Comparison of ENCODE assay signal across 21 cellular contexts in the genomic region with DNA sequence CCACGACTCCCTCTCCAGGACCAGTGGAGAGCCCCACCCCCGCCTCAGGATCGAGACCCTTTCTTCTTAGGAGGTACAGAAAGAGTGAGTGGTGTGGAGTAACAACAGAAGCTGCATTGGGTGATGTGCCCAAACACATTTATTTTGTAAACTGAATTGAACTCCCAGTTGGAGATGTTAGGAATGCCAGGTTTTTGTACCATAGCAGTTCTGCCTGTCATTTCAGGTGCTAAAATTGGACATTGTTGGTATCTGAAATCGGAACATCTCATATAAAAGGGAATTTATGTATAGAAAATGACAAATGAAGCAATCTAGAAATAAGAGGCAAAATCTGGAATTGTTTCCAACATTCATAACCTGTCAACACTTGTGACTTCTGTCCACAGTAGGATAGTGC.
DNase-seq lines count a peak whose midpoint lies in the region; ATAC-seq and TF ChIP-seq lines count a peak whose summit lies in the region.
"Had no signal": no experiment of that assay in that cellular context is flagged by ENCODE, and none has a peak within 500 bp of the region (broad histone marks: within the 10 kb centered on the region; RNA-seq: fewer than 3 reads in every experiment).

No MANE protein-coding gene starts in this region.

- H2BK5ac ChIP-seq in H9 (ENCODE audit: insufficient read length, low read length) = no peak overlapping the region

- H4K20me1 ChIP-seq in H9 (ENCODE audit: control insufficient read depth, insufficient read depth, insufficient read length) = no peaks in the 10 kb centered on the region

- H4K8ac ChIP-seq in H9 (replicated peaks; ENCODE audit: insufficient read length, low read depth, low read length) = no peak overlapping the region

- H3K23me2 ChIP-seq in H9 (ENCODE audit: insufficient read length, low read depth, low read length, poor library complexity, severe bottlenecking) = no peaks in the 10 kb centered on the region

- intact Hi-C loops in left ventricle myocardium inferior (cut with micrococcal nuclease) = no loop called here
- intact Hi-C loops in activated T-helper 1 cell treated with anti-CD3 and anti-CD28 coated beads, Interleukin-12 subunit alpha, Interleukin-12 subunit beta, Interleukin-2, Interleukin-4 antibody, amounts not matched to agents 30 ng/mL and 10 ng/mL and 1 ng/mL, durations not matched to agents 14 hours and 24 hours and 36 hours (cut with micrococcal nuclease) = no loop called here

- H3K4ac ChIP-seq in H9 (ENCODE audit: low read depth, low read length) = no peak overlapping the region

- no peak overlapping the region for H3K23ac ChIP-seq in H9 (ENCODE audit: insufficient read length, low read depth, low read length)

- WGBS in H9 (ENCODE audit: extremely low coverage, insufficient read length, low lambda C conversion rate) = no CpG with 5 or more reads among the region's 4 CpGs

- no peak overlapping the region for H2BK120ac ChIP-seq in H9 (ENCODE audit: low read depth, low read length, poor library complexity, severe bottlenecking)

- no peaks in the 10 kb centered on the region for H3K79me1 ChIP-seq in H9 (ENCODE audit: insufficient read depth, low read depth, low read length, poor library complexity, severe bottlenecking)

- no peaks in the 10 kb centered on the region for H3K27me3 Mint-ChIP-seq in activated naive CD4-positive, alpha-beta T cell treated with anti-CD3 and anti-CD28 coated beads, Interleukin-2, amount 10 ng/mL, durations not matched to agents 7 days and 5 days
- no peaks in the 10 kb centered on the region for H3K27me3 Mint-ChIP-seq in H9 (ENCODE audit: low read depth)
- H3K27me3 Mint-ChIP-seq in stimulated activated naive B cell treated with anti-CD40 and anti-IgM and Interleukin-4, amounts not matched to agents 10 μg/mL and 1 μg/mL and 100 μg/mL, for 72 hours = no peaks in the 10 kb centered on the region
- H3K27me3 Mint-ChIP-seq in activated T-helper 1 cell treated with anti-CD3 and anti-CD28 coated beads, Interleukin-12 subunit alpha, Interleukin-12 subunit beta, Interleukin-2, Interleukin-4 antibody, amounts not matched to agents 30 ng/mL and 10 ng/mL and 1 ng/mL, durations not matched to agents 14 hours and 24 hours and 36 hours (ENCODE audit: insufficient read depth) = no peaks in the 10 kb centered on the region

- no peaks in the 10 kb centered on the region for H3K79me2 ChIP-seq in H9 (ENCODE audit: insufficient read depth, low read length)

- no peak overlapping the region for H2AFZ ChIP-seq in H9 (ENCODE audit: low read length)

- H4K91ac ChIP-seq in H9 (ENCODE audit: insufficient read length, low read depth, low read length) = no peak overlapping the region

- H3K27ac ChIP-seq in H9 (ENCODE audit: insufficient read length, low read depth, low read length) (no peak overlapping the region), left ventricle myocardium inferior (replicated peaks) (no peak overlapping the region)
- H3K27ac ChIP-seq: Peyer's patch had no signal

- no peak for DNase-seq in activated naive CD4-positive, alpha-beta T cell treated with anti-CD3 and anti-CD28 coated beads, Interleukin-2, amount 10 ng/mL, durations not matched to agents 7 days and 5 days
- DNase-seq in activated naive CD4-positive, alpha-beta T cell (lab: John Stamatoyannopoulos, UW) = no peak
- DNase-seq in H9 (no peak), cerebellar cortex (ENCODE audit: low spot score) (peak; percentile 65), left ventricle myocardium inferior (no peak), SIG-M5 treated with dmso at 0.1 percent for 504 hours (lab: John Stamatoyannopoulos, UW; ENCODE audit: unreplicated experiment) (no peak)
- DNase-seq in stimulated activated naive B cell treated with anti-CD40 and anti-IgM and Interleukin-4, amounts not matched to agents 10 μg/mL and 1 μg/mL and 100 μg/mL, for 72 hours = no peak
- DNase-seq in activated T-helper 1 cell treated with anti-CD3 and anti-CD28 coated beads, Interleukin-12 subunit alpha, Interleukin-12 subunit beta, Interleukin-2, Interleukin-4 antibody, amounts not matched to agents 30 ng/mL and 10 ng/mL and 1 ng/mL, durations not matched to agents 14 hours and 24 hours and 36 hours (ENCODE audit: low spot score) = no peak
- DNase-seq: COR-L47, EL, GF-D8, IMR-90, KG1, MM.1S, NCI-H2029 treated with DMSO at 0.1 percent for 48 hours, NCI-H2227 treated with DMSO at 0.1 percent for 48 hours, NCI-H69, OCI-M1, Peyer's patch, SHP77 treated with DMSO at 0.1 percent for 48 hours, SK-N-SH had no signal

- H3K4me1 ChIP-seq in H9 (ENCODE audit: insufficient read depth, low read length) = no peaks in the 10 kb centered on the region
- H3K4me1 ChIP-seq in left ventricle myocardium inferior = peaks cover 17% of the 10 kb centered on the region

- no peak overlapping the region for H3K4me2 ChIP-seq in H9 (ENCODE audit: insufficient read depth, insufficient read length, low read length)
- H3K4me2 ChIP-seq: SK-N-SH had no signal

- no peak overlapping the region for H3K14ac ChIP-seq in H9 (ENCODE audit: insufficient read depth, low read length)

- H3K4me3 Mint-ChIP-seq in activated naive CD4-positive, alpha-beta T cell treated with anti-CD3 and anti-CD28 coated beads, Interleukin-2, amount 10 ng/mL, durations not matched to agents 7 days and 5 days = no peak overlapping the region
- no peak overlapping the region for H3K4me3 Mint-ChIP-seq in H9
- no peak overlapping the region for H3K4me3 Mint-ChIP-seq in stimulated activated naive B cell treated with anti-CD40 and anti-IgM and Interleukin-4, amounts not matched to agents 10 μg/mL and 1 μg/mL and 100 μg/mL, for 72 hours
- H3K4me3 Mint-ChIP-seq in activated T-helper 1 cell treated with anti-CD3 and anti-CD28 coated beads, Interleukin-12 subunit alpha, Interleukin-12 subunit beta, Interleukin-2, Interleukin-4 antibody, amounts not matched to agents 30 ng/mL and 10 ng/mL and 1 ng/mL, durations not matched to agents 14 hours and 24 hours and 36 hours = no peak overlapping the region

- H4K5ac ChIP-seq in H9 (ENCODE audit: insufficient read length, low read depth, low read length) = no peak overlapping the region

- H3K56ac ChIP-seq in H9 (ENCODE audit: insufficient read length, low read depth, low read length) = no peak overlapping the region

- H3K36me3 Mint-ChIP-seq in activated naive CD4-positive, alpha-beta T cell treated with anti-CD3 and anti-CD28 coated beads, Interleukin-2, amount 10 ng/mL, durations not matched to agents 7 days and 5 days = peaks cover 54% of the 10 kb centered on the region
- peaks cover 21 to 53% (median 52%) of the 10 kb centered on the region in 3 experiments; a peak in 6 of 7 replicates for H3K36me3 Mint-ChIP-seq in H9 (ENCODE audit: insufficient read depth in 1 of 3, low read depth in 3 of 3)
- H3K36me3 Mint-ChIP-seq in stimulated activated naive B cell treated with anti-CD40 and anti-IgM and Interleukin-4, amounts not matched to agents 10 μg/mL and 1 μg/mL and 100 μg/mL, for 72 hours = peaks cover 22 to 62% of the 10 kb centered on the region in 2 donors
- peaks cover 48% of the 10 kb centered on the region for H3K36me3 Mint-ChIP-seq in activated T-helper 1 cell treated with anti-CD3 and anti-CD28 coated beads, Interleukin-12 subunit alpha, Interleukin-12 subunit beta, Interleukin-2, Interleukin-4 antibody, amounts not matched to agents 30 ng/mL and 10 ng/mL and 1 ng/mL, durations not matched to agents 14 hours and 24 hours and 36 hours (ENCODE audit: low read depth)

- H3K27me3 ChIP-seq in H9 (ENCODE audit: insufficient read depth, low read length) (no peaks in the 10 kb centered on the region), left ventricle myocardium inferior (ENCODE audit: low read depth) (no peaks in the 10 kb centered on the region)
- H3K27me3 ChIP-seq: Peyer's patch had no signal

- H3K9me3 ChIP-seq in H9 (ENCODE audit: control insufficient read depth, low read depth, low read length) (no peaks in the 10 kb centered on the region), left ventricle myocardium inferior (replicated peaks) (no peaks in the 10 kb centered on the region)
- H3K9me3 ChIP-seq: Peyer's patch, SK-N-SH had no signal

- no peak overlapping the region for H3K9ac ChIP-seq in H9 (ENCODE audit: extremely low read depth, insufficient read length, low read length)
- H3K9ac ChIP-seq: SK-N-SH had no signal

- peaks cover 63% of the 10 kb centered on the region for H3K4me1 Mint-ChIP-seq in activated naive CD4-positive, alpha-beta T cell treated with anti-CD3 and anti-CD28 coated beads, Interleukin-2, amount 10 ng/mL, durations not matched to agents 7 days and 5 days
- H3K4me1 Mint-ChIP-seq in H9 = peaks cover 11 to 13% of the 10 kb centered on the region in 2 experiments
- H3K4me1 Mint-ChIP-seq in stimulated activated naive B cell treated with anti-CD40 and anti-IgM and Interleukin-4, amounts not matched to agents 10 μg/mL and 1 μg/mL and 100 μg/mL, for 72 hours = peaks cover 28 to 33% of the 10 kb centered on the region in 2 donors
- H3K4me1 Mint-ChIP-seq in activated T-helper 1 cell treated with anti-CD3 and anti-CD28 coated beads, Interleukin-12 subunit alpha, Interleukin-12 subunit beta, Interleukin-2, Interleukin-4 antibody, amounts not matched to agents 30 ng/mL and 10 ng/mL and 1 ng/mL, durations not matched to agents 14 hours and 24 hours and 36 hours (ENCODE audit: low read depth) = peaks cover 74% of the 10 kb centered on the region

- H2BK20ac ChIP-seq in H9 (ENCODE audit: low read depth, low read length, poor library complexity, severe bottlenecking) = no peak overlapping the region

- H3K9me3 Mint-ChIP-seq in activated naive CD4-positive, alpha-beta T cell treated with anti-CD3 and anti-CD28 coated beads, Interleukin-2, amount 10 ng/mL, durations not matched to agents 7 days and 5 days = no peaks in the 10 kb centered on the region
- no peaks in the 10 kb centered on the region for H3K9me3 Mint-ChIP-seq in H9
- H3K9me3 Mint-ChIP-seq in stimulated activated naive B cell treated with anti-CD40 and anti-IgM and Interleukin-4, amounts not matched to agents 10 μg/mL and 1 μg/mL and 100 μg/mL, for 72 hours = no peaks in the 10 kb centered on the region
- no peaks in the 10 kb centered on the region for H3K9me3 Mint-ChIP-seq in activated T-helper 1 cell treated with anti-CD3 and anti-CD28 coated beads, Interleukin-12 subunit alpha, Interleukin-12 subunit beta, Interleukin-2, Interleukin-4 antibody, amounts not matched to agents 30 ng/mL and 10 ng/mL and 1 ng/mL, durations not matched to agents 14 hours and 24 hours and 36 hours

- H2BK15ac ChIP-seq in H9 (ENCODE audit: low read depth, low read length) = no peak overlapping the region

- H3K27ac Mint-ChIP-seq in activated naive CD4-positive, alpha-beta T cell treated with anti-CD3 and anti-CD28 coated beads, Interleukin-2, amount 10 ng/mL, durations not matched to agents 7 days and 5 days = peak overlapping the region; percentile 79
- peak overlapping the region in 2 of 3 experiments; percentile 49 to 60; a peak in 1 of 7 replicates for H3K27ac Mint-ChIP-seq in H9
- H3K27ac Mint-ChIP-seq in stimulated activated naive B cell treated with anti-CD40 and anti-IgM and Interleukin-4, amounts not matched to agents 10 μg/mL and 1 μg/mL and 100 μg/mL, for 72 hours = peak overlapping the region; percentile 81
- H3K27ac Mint-ChIP-seq in activated T-helper 1 cell treated with anti-CD3 and anti-CD28 coated beads, Interleukin-12 subunit alpha, Interleukin-12 subunit beta, Interleukin-2, Interleukin-4 antibody, amounts not matched to agents 30 ng/mL and 10 ng/mL and 1 ng/mL, durations not matched to agents 14 hours and 24 hours and 36 hours = no peak overlapping the region

- no peak overlapping the region for H3K4me3 ChIP-seq in left ventricle myocardium inferior
- H3K4me3 ChIP-seq: Peyer's patch had no signal

- CTCF ChIA-PET in activated naive CD4-positive, alpha-beta T cell treated with anti-CD3 and anti-CD28 coated beads, Interleukin-2, amount 10 ng/mL, durations not matched to agents 7 days and 5 days (lab: Charles Lee) = interaction anchor here (0.7 to 6.8 kb wide), 3 partner anchors 29 to 139 kb away, joined by 3 to 38 read pairs (median 3); no protein-coding TSS in a partner anchor

- no peak overlapping the region for H3T11ph ChIP-seq in H9 (ENCODE audit: low read length)

- no peak overlapping the region for H2BK12ac ChIP-seq in H9 (ENCODE audit: insufficient read length, low read depth, low read length)

- no peak for ATAC-seq in stimulated activated naive B cell treated with anti-CD40 and anti-IgM and Interleukin-4, amounts not matched to agents 10 μg/mL and 1 μg/mL and 100 μg/mL, for 72 hours (replicated peaks)

- TF ChIP-seq CTCF in H9 (conservative IDR thresholded peaks at IDR 0.05) (no peak), left ventricle myocardium inferior (IDR thresholded peaks at IDR 0.05; ENCODE audit: borderline replicate concordance) (no peak)

- H3K36me3 ChIP-seq in left ventricle myocardium inferior = peaks cover 54% of the 10 kb centered on the region

- H3K18ac ChIP-seq in H9 (ENCODE audit: insufficient read length, low read depth, low read length) = no peak overlapping the region

- H2AK5ac ChIP-seq in H9 (ENCODE audit: insufficient read length, low read length) = no peak overlapping the region
